Comparison of ENCODE assay signal across 28 cellular contexts in genomic region chr2:127612111-127612822, GRCh38. TPM values are rescaled to one million over a fixed set of nuclear protein-coding genes. Genes with fewer than 3 reads are reported as not detected.
A peak's percentile ranks its signal among the peaks of the same experiment; 100 is the strongest.
DNase-seq lines count a peak whose midpoint lies in the region; TF ChIP-seq lines count a peak whose summit lies in the region.
"Had no signal": no experiment of that assay in that cellular context is flagged by ENCODE, and none has a peak within 500 bp of the region (broad histone marks: within the 10 kb centered on the region; RNA-seq: fewer than 3 reads in every experiment).

No MANE protein-coding gene starts in this region.

- H3K9me3 ChIP-seq in hepatocyte (ENCODE audit: low read depth) = no peaks in the 10 kb centered on the region
- H3K9me3 ChIP-seq in spleen = peaks cover 0 to 33% (median 20%) of the 10 kb centered on the region in 8 donors
- H3K9me3 ChIP-seq: colonic mucosa had no signal

- DNase-seq in activated CD8-positive, alpha-beta memory T cell treated with anti-CD3 and anti-CD28 coated beads, Interleukin-2, amount 50 U/mL, for 48 hours = peak; percentile 17
- no peak for DNase-seq in activated CD8-positive, alpha-beta memory T cell treated with anti-CD3 and anti-CD28 coated beads for 24 hours
- DNase-seq in H7 (peak; percentile 33), hepatocyte (ENCODE audit: low spot score) (peak; percentile 2), spleen (peak; percentile 52), GF-D8 (lab: John Stamatoyannopoulos, UW) (no peak), HEK293T (ENCODE audit: extremely low spot score) (no peak)
- DNase-seq in activated CD4-positive, alpha-beta T cell treated with anti-CD3 and anti-CD28 coated beads, Interleukin-2, amount 10 ng/mL, durations not matched to agents 24 days and 14 days = no peak
- DNase-seq: activated CD4-positive, alpha-beta memory T cell treated with anti-CD3 and anti-CD28 coated beads, Interleukin-2, amount 10 ng/mL, durations not matched to agents 7 days and 5 days; activated CD4-positive, CD25-positive, alpha-beta regulatory T cell treated with anti-CD3 and anti-CD28 coated beads, Interleukin-2, amount 50 U/mL, for 72 hours; amygdala; CD4-positive, alpha-beta memory T cell; colonic mucosa; effector memory CD8-positive, alpha-beta T cell; foreskin fibroblast; GOT3; kidney glomerular epithelial cell; mammary epithelial cell; NCI-H1105; NCI-H1930; NCI-H774; stimulated activated CD4-positive, alpha-beta T cell treated with anti-CD3 and anti-CD28 coated beads, Interleukin-15, amount 100 ng/mL, for 24 hours; stimulated activated naive CD8-positive, alpha-beta T cell treated with anti-CD3 and anti-CD28 coated beads, Interleukin-15, Interleukin-2, amounts not matched to agents 100 U/mL and 50 U/mL, for 24 hours; T-helper 1 cell had no signal

- no peaks in the 10 kb centered on the region for H3K79me2 ChIP-seq in hepatocyte

- H3K9me3 Mint-ChIP-seq in activated CD4-positive, alpha-beta T cell treated with anti-CD3 and anti-CD28 coated beads, Interleukin-2, amount 10 ng/mL, durations not matched to agents 24 days and 14 days = peaks cover 14% of the 10 kb centered on the region
- H3K9me3 Mint-ChIP-seq: activated CD4-positive, alpha-beta memory T cell treated with anti-CD3 and anti-CD28 coated beads, Interleukin-2, amount 10 ng/mL, durations not matched to agents 7 days and 5 days; effector memory CD8-positive, alpha-beta T cell had no signal

- H4K20me1 ChIP-seq in hepatocyte (ENCODE audit: insufficient read depth, poor library complexity, severe bottlenecking) = no peaks in the 10 kb centered on the region

- POLR2A ChIA-PET in HEK293T (lab: Yijun Ruan, JAX) = no interaction called here

- H3K27me3 ChIP-seq in H7 (ENCODE audit: control insufficient read depth, insufficient read depth, low read length) = no peaks in the 10 kb centered on the region
- H3K27me3 ChIP-seq in hepatocyte = no peaks in the 10 kb centered on the region
- no peaks in the 10 kb centered on the region for H3K27me3 ChIP-seq in spleen (replicated peaks in 1 of 7)
- H3K27me3 ChIP-seq: breast epithelium, colonic mucosa, SJSA1 had no signal

- no peaks in the 10 kb centered on the region for H3K36me3 Mint-ChIP-seq in activated CD4-positive, alpha-beta T cell treated with anti-CD3 and anti-CD28 coated beads, Interleukin-2, amount 10 ng/mL, durations not matched to agents 24 days and 14 days (ENCODE audit: low read depth)

- intact Hi-C loops in spleen (cut with DNase I; ENCODE audit: low total_unique reads) = no loop called here
- intact Hi-C loops in activated CD4-positive, alpha-beta T cell treated with anti-CD3 and anti-CD28 coated beads, Interleukin-2, amount 10 ng/mL, durations not matched to agents 24 days and 14 days (cut with micrococcal nuclease) = no loop called here

- H2AFZ ChIP-seq in hepatocyte = no peak overlapping the region

- no peak overlapping the region for H3K4me3 Mint-ChIP-seq in activated CD4-positive, alpha-beta T cell treated with anti-CD3 and anti-CD28 coated beads, Interleukin-2, amount 10 ng/mL, durations not matched to agents 24 days and 14 days
- H3K4me3 Mint-ChIP-seq: activated CD4-positive, alpha-beta memory T cell treated with anti-CD3 and anti-CD28 coated beads, Interleukin-2, amount 10 ng/mL, durations not matched to agents 7 days and 5 days; effector memory CD8-positive, alpha-beta T cell; neural crest cell had no signal

- H3K4me3 ChIP-seq in H7 (ENCODE audit: insufficient read depth, low read depth, low read length) (no peak overlapping the region), hepatocyte (no peak overlapping the region), spleen (no peak overlapping the region)
- H3K4me3 ChIP-seq: breast epithelium, colonic mucosa, SJSA1 had no signal

- H3K9me2 ChIP-seq in hepatocyte (replicated peaks; ENCODE audit: insufficient read depth) = no peaks in the 10 kb centered on the region

- peaks cover 24% of the 10 kb centered on the region for H3K27me3 Mint-ChIP-seq in activated CD4-positive, alpha-beta T cell treated with anti-CD3 and anti-CD28 coated beads, Interleukin-2, amount 10 ng/mL, durations not matched to agents 24 days and 14 days

- H3K27ac ChIP-seq in hepatocyte = no peak overlapping the region
- H3K27ac ChIP-seq in spleen = no peak overlapping the region
- H3K27ac ChIP-seq: breast epithelium, colonic mucosa, SJSA1 had no signal

- H3K4me1 ChIP-seq in hepatocyte (ENCODE audit: insufficient read depth) = no peaks in the 10 kb centered on the region
- peaks cover 0 to 12% (median 0%) of the 10 kb centered on the region in 6 donors for H3K4me1 ChIP-seq in spleen
- H3K4me1 ChIP-seq: breast epithelium, colonic mucosa had no signal

- no peak overlapping the region for H3K27ac Mint-ChIP-seq in activated CD4-positive, alpha-beta T cell treated with anti-CD3 and anti-CD28 coated beads, Interleukin-2, amount 10 ng/mL, durations not matched to agents 24 days and 14 days
- H3K27ac Mint-ChIP-seq: activated CD4-positive, alpha-beta memory T cell treated with anti-CD3 and anti-CD28 coated beads, Interleukin-2, amount 10 ng/mL, durations not matched to agents 7 days and 5 days; CD4-positive, alpha-beta memory T cell; effector memory CD8-positive, alpha-beta T cell had no signal

- TF ChIP-seq CTCF in hepatocyte (IDR thresholded peaks at IDR 0.05; ENCODE audit: poor library complexity) (no peak), spleen (IDR thresholded peaks at IDR 0.05 in 8 of 11, conservative IDR thresholded peaks at IDR 0.05 in 3 of 11) (no peak)

- peaks cover 4% of the 10 kb centered on the region for H3K4me1 Mint-ChIP-seq in activated CD4-positive, alpha-beta T cell treated with anti-CD3 and anti-CD28 coated beads, Interleukin-2, amount 10 ng/mL, durations not matched to agents 24 days and 14 days
- H3K4me1 Mint-ChIP-seq: activated CD4-positive, alpha-beta memory T cell treated with anti-CD3 and anti-CD28 coated beads, Interleukin-2, amount 10 ng/mL, durations not matched to agents 7 days and 5 days; CD4-positive, alpha-beta memory T cell; neural crest cell had no signal

- no peak overlapping the region for H3K4me2 ChIP-seq in hepatocyte

- CTCF ChIA-PET in HEK293T (lab: Yijun Ruan, JAX) = interaction anchor here (0.6 kb wide), 1 partner anchor 224 kb away, joined by 3 read pairs; no protein-coding TSS in a partner anchor

- TF ChIP-seq POLR2A in spleen (IDR thresholded peaks at IDR 0.05) = no peak

- 92% methylated on average over 9 of the region's 13 CpGs for WGBS in hepatocyte (ENCODE audit: low lambda C conversion rate, missing lambda C conversion rate)
- WGBS in spleen, 5 donors = 89 to 97% (median 93%) methylated on average over 9 to 13 of the region's 13 CpGs

- H3K36me3 ChIP-seq in H7 (replicated peaks; ENCODE audit: control insufficient read depth, insufficient read depth, low read length) = no peaks in the 10 kb centered on the region
- H3K36me3 ChIP-seq in hepatocyte (replicated peaks; ENCODE audit: insufficient read depth, low read depth) = no peaks in the 10 kb centered on the region
- H3K36me3 ChIP-seq in spleen = peaks cover 0 to 4% (median 0%) of the 10 kb centered on the region in 6 donors
- H3K36me3 ChIP-seq: breast epithelium, SJSA1 had no signal

TF ChIP-seq in HEK293T, 16 proteins besides CTCF, POLR2A, EP300 and RAD21:
- TF ChIP-seq FOXM1 (IDR thresholded peaks at IDR 0.05; ENCODE audit: borderline replicate concordance) = no peak

RNA-seq across cellular contexts. Expression of gene GPR17, which starts 33.7 kb away (rescaled TPM):
- not detected in 2 replicates for total RNA-seq in H7 (2014; rRNA removed; shearing (Covaris generic))
- total RNA-seq in hepatocyte = not detected in 2 replicates
- 0.39 TPM in 1 of 2 replicates, not detected in the other for polyA plus RNA-seq in hepatocyte
- total RNA-seq in spleen = under 1 TPM in 3 of 7 donors, not detected in 4; 0.22 to 0.79 (median 0.23) TPM
- 1 to 10 TPM in 1 of 3 donors, under 1 TPM in 2; 0.09 to 1.9 (median 0.26) TPM for polyA plus RNA-seq in spleen
- not detected in 2 replicates for total RNA-seq in activated CD4-positive, alpha-beta T cell treated with anti-CD3 and anti-CD28 coated beads, Interleukin-2, amount 10 ng/mL, durations not matched to agents 24 days and 14 days
- total RNA-seq: activated CD4-positive, alpha-beta memory T cell treated with anti-CD3 and anti-CD28 coated beads, Interleukin-2, amount 10 ng/mL, durations not matched to agents 7 days and 5 days; breast epithelium; CD4-positive, alpha-beta memory T cell; esophagus mucosa; mammary epithelial cell; SJSA1 had no signal
- polyA plus RNA-seq: CD4-positive, alpha-beta memory T cell; mammary epithelial cell had no signal

Comparison
In these comparisons a context has a peak if more than half of its experiments do, and no peak if none do; other contexts are left out.
1. DNase-seq: peak in activated CD8-positive, alpha-beta memory T cell treated with anti-CD3 and anti-CD28 coated beads, Interleukin-2, amount 50 U/mL, for 48 hours (single experiment), H7 (single experiment), hepatocyte (single experiment) and spleen (single experiment); none in activated CD8-positive, alpha-beta memory T cell treated with anti-CD3 and anti-CD28 coated beads for 24 hours (single experiment), activated CD4-positive, alpha-beta T cell treated with anti-CD3 and anti-CD28 coated beads, Interleukin-2, amount 10 ng/mL, durations not matched to agents 24 days and 14 days (single experiment), GF-D8 (single experiment) and HEK293T (single experiment).